In the genomic region with DNA sequence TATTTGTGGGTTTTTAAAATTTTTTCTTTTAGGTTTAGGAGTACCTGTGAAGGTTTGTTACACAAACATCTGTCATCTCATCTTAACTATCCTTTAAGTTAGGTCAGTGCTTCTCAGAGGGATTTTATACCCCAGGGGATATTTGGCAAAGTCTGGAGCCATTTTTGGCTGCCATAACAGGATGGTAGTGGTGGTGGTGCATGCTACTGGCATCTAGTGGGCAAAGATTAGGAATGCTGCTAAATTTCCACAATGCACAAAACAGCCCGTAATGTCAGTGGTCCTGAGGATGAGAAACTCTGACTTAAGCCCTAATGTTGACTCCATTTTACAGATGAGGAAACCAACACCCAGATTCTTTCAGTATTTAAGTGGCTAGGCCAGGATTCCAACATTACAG, we compare ENCODE assay signal across 13 cellular contexts.
A peak's percentile ranks its signal among the peaks of the same experiment; 100 is the strongest.
DNase-seq lines count a peak whose midpoint lies in the region; ATAC-seq and TF ChIP-seq lines count a peak whose summit lies in the region.
"Had no signal": no experiment of that assay in that cellular context is flagged by ENCODE, and none has a peak within 500 bp of the region (broad histone marks: within the 10 kb centered on the region; RNA-seq: fewer than 3 reads in every experiment).

No MANE protein-coding gene starts in this region.

- H4K20me1 ChIP-seq in neural progenitor cell (ENCODE audit: low read depth): no peaks in the 10 kb centered on the region

- in situ Hi-C loops in astrocyte of the cerebellum (cut with HindIII; ENCODE audit: low sequenced_read_pairs): no loop called here

- H3K27me3 Mint-ChIP-seq in neural progenitor cell (ENCODE audit: insufficient read depth, low read depth) (no peaks in the 10 kb centered on the region), Caco-2 (ENCODE audit: insufficient read depth, unreplicated experiment) (no peaks in the 10 kb centered on the region)
- H3K27me3 Mint-ChIP-seq in naive thymus-derived CD8-positive, alpha-beta T cell: no peaks in the 10 kb centered on the region

- no peak overlapping the region for H3K4me3 ChIP-seq in NB4 (ENCODE audit: low read depth, low read length)
- no peak overlapping the region for H3K4me3 ChIP-seq in astrocyte of the cerebellum (ENCODE audit: low read depth, low read length)
- H3K4me3 ChIP-seq in neural progenitor cell: no peak overlapping the region
- no peak overlapping the region for H3K4me3 ChIP-seq in Caco-2 (ENCODE audit: low read depth, low read length)
- H3K4me3 ChIP-seq: colonic mucosa had no signal

- ATAC-seq in naive thymus-derived CD8-positive, alpha-beta T cell: no peak

- no peaks in the 10 kb centered on the region for H3K9me3 Mint-ChIP-seq in neural progenitor cell
- H3K9me3 Mint-ChIP-seq in naive thymus-derived CD8-positive, alpha-beta T cell: peaks cover 0 to 12% (median 0%) of the 10 kb centered on the region in 9 donors
- H3K9me3 Mint-ChIP-seq in Caco-2 (ENCODE audit: unreplicated experiment): no peaks in the 10 kb centered on the region

- H3F3A ChIP-seq in neural progenitor cell (ENCODE audit: low read depth): no peaks in the 10 kb centered on the region

- H3K4me3 Mint-ChIP-seq in neural progenitor cell (no peak overlapping the region), Caco-2 (ENCODE audit: unreplicated experiment) (no peak overlapping the region)
- no peak overlapping the region for H3K4me3 Mint-ChIP-seq in naive thymus-derived CD8-positive, alpha-beta T cell

- TF ChIP-seq CTCF in NB4 (IDR thresholded peaks at IDR 0.05; ENCODE audit: low read depth, low read length): peak; percentile 27
- TF ChIP-seq CTCF in astrocyte of the cerebellum (IDR thresholded peaks at IDR 0.05; ENCODE audit: low read depth, low read length, missing control alignments): peak; percentile 26
- TF ChIP-seq CTCF in neural progenitor cell (IDR thresholded peaks at IDR 0.05): peak; percentile 36
- no peak for TF ChIP-seq CTCF in Caco-2 (IDR thresholded peaks at IDR 0.05; ENCODE audit: insufficient read depth in 1 of 2, low read depth in 1 of 2, low read length in 1 of 2, severe bottlenecking in 1 of 2, unreplicated experiment in 1 of 2)

- peak; percentile 8 to 57 for DNase-seq in NCI-H2081 (lab: John Stamatoyannopoulos, UW)
- DNase-seq in NCI-H2081 treated with DMSO at 0.1 percent for 48 hours (lab: John Stamatoyannopoulos, UW): no peak
- peak; percentile 18 for DNase-seq in NB4 (ENCODE audit: low read depth)
- no peak for DNase-seq in astrocyte of the cerebellum (ENCODE audit: low read depth)
- DNase-seq in neural progenitor cell (ENCODE audit: low spot score): peak; percentile 14
- no peak for DNase-seq in naive thymus-derived CD8-positive, alpha-beta T cell
- no peak for DNase-seq in DMS79 treated with DMSO at 0.1 percent for 48 hours (lab: John Stamatoyannopoulos, UW)
- DNase-seq in Caco-2: no peak
- DNase-seq: activated CD4-positive, CD25-positive, alpha-beta regulatory T cell; activated effector memory CD4-positive, alpha-beta T cell treated with anti-CD3 and anti-CD28 coated beads, Interleukin-2, amount 50 U/mL, for 16 hours; colonic mucosa; hypothalamus; KG1 had no signal

- H3K9ac ChIP-seq in neural progenitor cell: no peak overlapping the region

- H3K27ac Mint-ChIP-seq in neural progenitor cell (no peak overlapping the region), Caco-2 (ENCODE audit: unreplicated experiment) (no peak overlapping the region)
- H3K27ac Mint-ChIP-seq in naive thymus-derived CD8-positive, alpha-beta T cell: no peak overlapping the region

- no peaks in the 10 kb centered on the region for H3K4me1 ChIP-seq in neural progenitor cell
- H3K4me1 ChIP-seq in Caco-2: no peaks in the 10 kb centered on the region
- H3K4me1 ChIP-seq: colonic mucosa had no signal

- intact Hi-C loops in Caco-2 (cut with micrococcal nuclease; ENCODE audit: unreplicated experiment): no loop called here

- no peak overlapping the region for H3K27ac ChIP-seq in neural progenitor cell
- H3K27ac ChIP-seq: colonic mucosa had no signal

- H3K27me3 ChIP-seq in neural progenitor cell (no peaks in the 10 kb centered on the region), Caco-2 (replicated peaks; ENCODE audit: control insufficient read depth, insufficient read depth, low read length) (no peaks in the 10 kb centered on the region)
- H3K27me3 ChIP-seq: colonic mucosa had no signal

- no peak for TF ChIP-seq POLR2A in NB4 (IDR thresholded peaks at IDR 0.05; ENCODE audit: extremely low read depth, insufficient read length)

- no peak overlapping the region for H3K4me2 ChIP-seq in neural progenitor cell

- H3K4me1 Mint-ChIP-seq in neural progenitor cell (no peaks in the 10 kb centered on the region), Caco-2 (ENCODE audit: low read depth, unreplicated experiment) (no peaks in the 10 kb centered on the region)
- H3K4me1 Mint-ChIP-seq in naive thymus-derived CD8-positive, alpha-beta T cell: no peaks in the 10 kb centered on the region

- H3K9me3 ChIP-seq in neural progenitor cell (ENCODE audit: low read depth): no peaks in the 10 kb centered on the region
- H3K9me3 ChIP-seq in Caco-2: no peaks in the 10 kb centered on the region
- H3K9me3 ChIP-seq: colonic mucosa had no signal

- no peaks in the 10 kb centered on the region for H3K36me3 ChIP-seq in neural progenitor cell
- H3K36me3 ChIP-seq in Caco-2 (ENCODE audit: control insufficient read depth, insufficient read depth, low read length): no peaks in the 10 kb centered on the region
- H3K36me3 ChIP-seq: colonic mucosa had no signal

- CTCF ChIA-PET in Caco-2 (lab: Charles Lee): no interaction called here

- no peaks in the 10 kb centered on the region for H3K79me2 ChIP-seq in neural progenitor cell (ENCODE audit: low read depth)

- no peaks in the 10 kb centered on the region for H3K36me3 Mint-ChIP-seq in neural progenitor cell
- no peaks in the 10 kb centered on the region for H3K36me3 Mint-ChIP-seq in naive thymus-derived CD8-positive, alpha-beta T cell
- no peaks in the 10 kb centered on the region for H3K36me3 Mint-ChIP-seq in Caco-2 (ENCODE audit: insufficient read depth, unreplicated experiment)

- no TSS peak for BruUV-seq in Caco-2 (replicated peaks; lab: Mats Ljungman, UMichigan)

- POLR2A ChIA-PET in naive thymus-derived CD8-positive, alpha-beta T cell (lab: Charles Lee): no interaction called here
- POLR2A ChIA-PET in Caco-2 (lab: Charles Lee): no interaction called here

- H2AFZ ChIP-seq in neural progenitor cell (replicated peaks): no peak overlapping the region

Comparison
In these comparisons a context has a peak if more than half of its experiments do, and no peak if none do; other contexts are left out.
1. DNase-seq: peak in NCI-H2081 (2 of 2), NB4 (single experiment) and neural progenitor cell (single experiment); none in NCI-H2081 treated with DMSO at 0.1 percent for 48 hours (single experiment), astrocyte of the cerebellum (single experiment), naive thymus-derived CD8-positive, alpha-beta T cell (0 of 10), DMS79 treated with DMSO at 0.1 percent for 48 hours (single experiment) and Caco-2 (0 of 2).
2. CTCF ChIP-seq: peak in NB4 (single experiment), astrocyte of the cerebellum (single experiment) and neural progenitor cell (single experiment); none in Caco-2 (0 of 2).